9 cellular contexts compared by ENCODE assay signal in the genomic region with DNA sequence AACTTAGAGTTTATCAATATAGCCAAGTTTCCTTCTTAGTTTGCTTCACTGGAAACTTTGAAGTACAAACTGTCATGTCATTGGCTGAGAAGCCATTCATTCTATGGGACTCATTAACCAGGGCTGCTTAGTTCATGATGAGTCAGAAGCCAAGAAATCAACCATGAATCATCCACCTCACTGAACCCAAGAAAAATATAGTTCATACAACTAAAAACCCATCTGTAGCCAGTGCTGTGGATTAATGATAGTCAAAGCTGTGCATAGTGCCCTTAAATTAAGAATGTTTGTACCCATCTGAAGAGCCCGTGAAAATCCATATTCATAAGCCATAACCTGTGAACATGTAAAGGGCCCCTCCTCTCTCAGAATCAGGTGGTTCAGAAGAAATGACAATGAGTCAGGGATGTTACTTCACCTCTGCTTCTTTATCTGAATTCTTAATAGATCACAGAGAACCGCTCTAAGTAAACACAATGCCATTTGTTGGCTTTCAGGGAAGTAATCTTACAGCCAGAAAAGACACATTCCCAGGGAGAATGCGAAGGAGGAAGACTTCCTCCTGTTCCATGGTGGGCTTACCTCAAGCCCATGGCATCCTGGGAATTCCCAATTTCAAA. TPM values are rescaled to one million over a fixed set of nuclear protein-coding genes. Genes with fewer than 3 reads are reported as not detected.
DNase-seq lines count a peak whose midpoint lies in the region; ATAC-seq and TF ChIP-seq lines count a peak whose summit lies in the region.
"Had no signal": no experiment of that assay in that cellular context is flagged by ENCODE, and none has a peak within 500 bp of the region (broad histone marks: within the 10 kb centered on the region; RNA-seq: fewer than 3 reads in every experiment).

No MANE protein-coding gene starts in this region.

- H3K36me3 ChIP-seq in thoracic aorta, result no peaks in the 10 kb centered on the region
- no peaks in the 10 kb centered on the region for H3K36me3 ChIP-seq in effector memory CD4-positive, alpha-beta T cell (ENCODE audit: control insufficient read depth, insufficient read depth, low read length)
- H3K36me3 ChIP-seq: BLaER1 had no signal

- no peaks in the 10 kb centered on the region for H3K27me3 ChIP-seq in thoracic aorta (replicated peaks; ENCODE audit: insufficient read depth)
- H3K27me3 ChIP-seq in effector memory CD4-positive, alpha-beta T cell (replicated peaks; ENCODE audit: control insufficient read depth, insufficient read depth, low read length, poor library complexity, severe bottlenecking), result no peaks in the 10 kb centered on the region
- H3K27me3 ChIP-seq: BLaER1 had no signal

- no peaks in the 10 kb centered on the region for H3K9me3 ChIP-seq in thoracic aorta
- no peaks in the 10 kb centered on the region for H3K9me3 ChIP-seq in effector memory CD4-positive, alpha-beta T cell (ENCODE audit: control insufficient read depth, low read length)
- H3K9me3 ChIP-seq: BLaER1 had no signal

- DNase-seq in SIG-M5 treated with dmso at 0.1 percent for 504 hours (lab: John Stamatoyannopoulos, UW; ENCODE audit: unreplicated experiment) (peak; percentile 40), SIG-M5 (lab: John Stamatoyannopoulos, UW) (no peak), NOMO-1 (lab: John Stamatoyannopoulos, UW; ENCODE audit: unreplicated experiment in 2 of 2) (peak; percentile 45 to 85), epithelial cell of proximal tubule (ENCODE audit: low read depth) (peak; percentile 100), thoracic aorta (ENCODE audit: low spot score) (no peak), iPS-NIHi7 (ENCODE audit: extremely low spot score) (no peak)
- DNase-seq in effector memory CD4-positive, alpha-beta T cell, result no peak

- H3K27ac ChIP-seq in thoracic aorta, result no peak overlapping the region
- H3K27ac ChIP-seq in effector memory CD4-positive, alpha-beta T cell (ENCODE audit: insufficient read depth, low read length, poor library complexity, severe bottlenecking), result no peak overlapping the region
- H3K27ac ChIP-seq: BLaER1 had no signal

- ATAC-seq in HG02623 (IDR thresholded peaks at IDR 0.05; ENCODE audit: unreplicated experiment), result peak; percentile 84
- ATAC-seq in thoracic aorta (ENCODE audit: insufficient number of reproducible peaks, low FRiP score, low read depth), result peak; percentile 87

- H3K4me3 ChIP-seq in epithelial cell of proximal tubule (ENCODE audit: low read depth, low read length) (no peak overlapping the region), thoracic aorta (no peak overlapping the region)
- H3K4me3 ChIP-seq in effector memory CD4-positive, alpha-beta T cell (ENCODE audit: insufficient read depth, low read depth, low read length, poor library complexity, severe bottlenecking), result no peak overlapping the region
- H3K4me3 ChIP-seq: BLaER1 had no signal

- H3K4me1 ChIP-seq in thoracic aorta (ENCODE audit: control insufficient read depth in 1 of 2, low read depth in 2 of 2), result peaks cover 6 to 14% of the 10 kb centered on the region in 2 donors
- H3K4me1 ChIP-seq in effector memory CD4-positive, alpha-beta T cell (ENCODE audit: control insufficient read depth, insufficient read depth, low read length, poor library complexity, severe bottlenecking), result no peaks in the 10 kb centered on the region
- H3K4me1 ChIP-seq: BLaER1 had no signal

- TF ChIP-seq CTCF in epithelial cell of proximal tubule (conservative IDR thresholded peaks at IDR 0.05; ENCODE audit: low read depth, low read length) (no peak), thoracic aorta (IDR thresholded peaks at IDR 0.05) (no peak)

RNA-seq across cellular contexts. Expression of a gene that starts 25.4 kb away (rescaled TPM):
- not detected in 2 replicates for total RNA-seq in epithelial cell of proximal tubule
- not detected for total RNA-seq in thoracic aorta

Comparison
In these comparisons a context has a peak if more than half of its experiments do, and no peak if none do; other contexts are left out.
1. DNase-seq: peak in SIG-M5 treated with dmso at 0.1 percent for 504 hours (single experiment), NOMO-1 (2 of 2) and epithelial cell of proximal tubule (single experiment); none in SIG-M5 (single experiment), thoracic aorta (single experiment), effector memory CD4-positive, alpha-beta T cell (0 of 3) and iPS-NIHi7 (single experiment).